8 cellular contexts compared by ENCODE assay signal in genomic region chr19:17309198-17309961, GRCh38. TPM values are rescaled to one million over a fixed set of nuclear protein-coding genes. Genes with fewer than 3 reads are reported as not detected.
DNase-seq lines count a peak whose midpoint lies in the region; ATAC-seq, FAIRE-seq and TF ChIP-seq lines count a peak whose summit lies in the region.

TSS of gene DDA1 (plus strand) at chr19:17309563. CDS start at chr19:17309655, 92 bp downstream.

- TF ChIP-seq POLR2A in GM12891 (IDR thresholded peaks at IDR 0.05; ENCODE audit: low read depth, low read length): peak; percentile 59; the same call in 1 of the 2 replicates

- H3K4me1 Mint-ChIP-seq in T-helper 1 cell treated with Interleukin-12 subunit alpha and Interleukin-12 subunit beta and Interleukin-4 antibody, amounts not matched to agents 30 μg/mL and 1 μg/mL, for 36 hours (ENCODE audit: low read depth): peaks cover 41% of the 10 kb centered on the region

- H3K27ac Mint-ChIP-seq in T-helper 1 cell treated with Interleukin-12 subunit alpha and Interleukin-12 subunit beta and Interleukin-4 antibody, amounts not matched to agents 30 μg/mL and 1 μg/mL, for 36 hours: peak within 1 kb of the TSS; percentile 95

- no peaks in the 10 kb centered on the region for H3K9me3 Mint-ChIP-seq in T-helper 1 cell treated with Interleukin-12 subunit alpha and Interleukin-12 subunit beta and Interleukin-4 antibody, amounts not matched to agents 30 μg/mL and 1 μg/mL, for 36 hours

- no peaks in the 10 kb centered on the region for H3K27me3 Mint-ChIP-seq in T-helper 1 cell treated with Interleukin-12 subunit alpha and Interleukin-12 subunit beta and Interleukin-4 antibody, amounts not matched to agents 30 μg/mL and 1 μg/mL, for 36 hours (ENCODE audit: low read depth)

- peak within 1 kb of the TSS; percentile 97 for H3K4me3 Mint-ChIP-seq in T-helper 1 cell treated with Interleukin-12 subunit alpha and Interleukin-12 subunit beta and Interleukin-4 antibody, amounts not matched to agents 30 μg/mL and 1 μg/mL, for 36 hours

- ATAC-seq in HG02870 (IDR thresholded peaks at IDR 0.05; ENCODE audit: unreplicated experiment) (peak; percentile 59), left cardiac atrium (peak; percentile 88 to 89)

- H3K36me3 Mint-ChIP-seq in T-helper 1 cell treated with Interleukin-12 subunit alpha and Interleukin-12 subunit beta and Interleukin-4 antibody, amounts not matched to agents 30 μg/mL and 1 μg/mL, for 36 hours (ENCODE audit: low read depth): peaks cover 10% of the 10 kb centered on the region

- peak; percentile 100 for FAIRE-seq in GM12891 (lab: Jason Lieb, UNC)

- intact Hi-C loops in left cardiac atrium (cut with DNase I): no loop called here
- intact Hi-C loops in posterior vena cava (cut with DNase I): no loop called here

- DNase-seq in GM12891 (ENCODE audit: insufficient read length, low spot score): peak; percentile 98
- peak; percentile 96 for DNase-seq in NCI-H1694 (lab: John Stamatoyannopoulos, UW)
- DNase-seq in amniotic stem cell (lab: John Stamatoyannopoulos, UW): peak; percentile 100
- peak; percentile 100 for DNase-seq in left cardiac atrium
- peak; percentile 100 for DNase-seq in posterior vena cava (ENCODE audit: low spot score)
- peak; percentile 99 for DNase-seq in ureter (ENCODE audit: low spot score)

TF ChIP-seq in GM12891, 5 proteins besides CTCF, POLR2A, EP300 and RAD21:
- TF ChIP-seq POLR2AphosphoS5 (IDR thresholded peaks at IDR 0.05; ENCODE audit: low read depth, low read length): peak; percentile 70; the same call in 1 of the 2 replicates
- TF ChIP-seq PAX5 (IDR thresholded peaks at IDR 0.05; ENCODE audit: insufficient read depth, low read length, severe bottlenecking): no peak
- TF ChIP-seq TAF1 (IDR thresholded peaks at IDR 0.05; ENCODE audit: low read depth, low read length): peak; percentile 61; the same call in 1 of the 2 replicates
- TF ChIP-seq SPI1 (IDR thresholded peaks at IDR 0.05; ENCODE audit: low read depth, low read length): peak; percentile 29; the same call in 1 of the 2 replicates
- TF ChIP-seq POU2F2 (IDR thresholded peaks at IDR 0.05; ENCODE audit: low read depth, low read length): peak; percentile 17; the same call in 1 of the 2 replicates

RNA-seq across cellular contexts. Expression of gene DDA1, which starts in this region (rescaled TPM):
- polyA plus RNA-seq in GM12891 (2012; ENCODE audit: low read depth, missing spikeins): 75.3 TPM
- total RNA-seq in left cardiac atrium (10 to 100 TPM; 27.5 to 33.3 TPM), posterior vena cava (10 to 100 TPM; 30.7 to 33.9 TPM), ureter (32.0 TPM)

Comparison
In these comparisons a context has a peak if more than half of its experiments do, and no peak if none do; other contexts are left out.
1. Peak in every context shown above with its lines: DNase-seq and ATAC-seq.